ENCODE assay signal across 8 cellular contexts in genomic region chr16:58392215-58393137, GRCh38. TPM values are rescaled to one million over a fixed set of nuclear protein-coding genes. Genes with fewer than 3 reads are reported as not detected.
DNase-seq lines count a peak whose midpoint lies in the region; ATAC-seq and TF ChIP-seq lines count a peak whose summit lies in the region.

Gene GINS3 (plus strand): TSS chr16:58392471. CDS start chr16:58392602, 131 bp downstream.

- peak; percentile 75 for ATAC-seq in GM18870 (IDR thresholded peaks at IDR 0.05; ENCODE audit: unreplicated experiment)
- peak; percentile 95 for ATAC-seq in HG03135 (IDR thresholded peaks at IDR 0.05; ENCODE audit: unreplicated experiment)

- peak within 1 kb of the TSS; percentile 45 to 89 (median 87) for H3K27ac ChIP-seq in spleen

- peak within 1 kb of the TSS; percentile 80 to 94 (median 91) for H3K27ac Mint-ChIP-seq in immature natural killer cell

- H3K36me3 Mint-ChIP-seq in immature natural killer cell: no peaks in the 10 kb centered on the region

- H3K4me1 Mint-ChIP-seq in immature natural killer cell: peaks cover 14 to 29% of the 10 kb centered on the region in 2 donors

- no peak for TF ChIP-seq CTCF in WI38 (IDR thresholded peaks at IDR 0.05; ENCODE audit: low read depth, low read length)
- no peak for TF ChIP-seq CTCF in cardiac fibroblast (IDR thresholded peaks at IDR 0.05; ENCODE audit: low read depth, low read length)
- TF ChIP-seq CTCF in spleen (IDR thresholded peaks at IDR 0.05 in 8 of 11, conservative IDR thresholded peaks at IDR 0.05 in 3 of 11): no peak

- H3K4me3 ChIP-seq in WI38 (ENCODE audit: low read depth, low read length) (peak within 1 kb of the TSS; percentile 69), cardiac fibroblast (replicated peaks in 1 of 2; ENCODE audit: low read depth in 2 of 2, low read length in 2 of 2) (peak within 1 kb of the TSS; percentile 86 to 98), spleen (peak within 1 kb of the TSS; percentile 86 to 100 (median 99))

- no peaks in the 10 kb centered on the region for H3K27me3 ChIP-seq in spleen (replicated peaks in 1 of 7)

- peaks cover 0 to 3% (median 0%) of the 10 kb centered on the region in 6 donors for H3K9me3 Mint-ChIP-seq in immature natural killer cell

- no peak for TF ChIP-seq POLR2A in spleen (IDR thresholded peaks at IDR 0.05)

- H3K36me3 ChIP-seq in spleen: no peaks in the 10 kb centered on the region

- WGBS in spleen, 5 donors: 0 to 1% (median 1%) methylated on average over 40 to 67 of the region's 67 CpGs

- peaks cover 0 to 4% (median 2%) of the 10 kb centered on the region in 3 donors for H3K27me3 Mint-ChIP-seq in immature natural killer cell (ENCODE audit: low read depth in 3 of 3)

- intact Hi-C loops in spleen (cut with DNase I; ENCODE audit: low total_unique reads): no loop called here

- H3K4me1 ChIP-seq in spleen: peaks cover 6 to 27% (median 10%) of the 10 kb centered on the region in 6 donors

- no peaks in the 10 kb centered on the region for H3K9me3 ChIP-seq in spleen

- DNase-seq in ACHN: peak; percentile 91
- DNase-seq in NCI-H2196 treated with DMSO at 0.1 percent for 48 hours (lab: John Stamatoyannopoulos, UW; ENCODE audit: unreplicated experiment): peak; percentile 57
- DNase-seq in cardiac fibroblast (ENCODE audit: low read depth in 2 of 2): peak; percentile 93 to 94
- peak; percentile 72 to 76 (median 73) for DNase-seq in immature natural killer cell
- peak; percentile 96 for DNase-seq in spleen

- in situ Hi-C loops in ACHN (cut with HindIII; ENCODE audit: low pct_ligation_motif_present, low pct_unique_long_range_greater_than_20kb, low sequenced_read_pairs): no loop called here

- peak within 1 kb of the TSS; percentile 98 to 100 (median 99) for H3K4me3 Mint-ChIP-seq in immature natural killer cell

RNA-seq across cellular contexts. Expression of gene GINS3, which starts in this region (rescaled TPM):
- 1 to 10 TPM in 2 of 3 donors, not detected in 1; 2.5 to 4.2 TPM for polyA plus RNA-seq in immature natural killer cell
- 1 to 10 TPM; 5.3 to 9.4 (median 7.2) TPM for total RNA-seq in spleen
- 1 to 10 TPM; 3.3 to 6.7 (median 5.9) TPM for polyA plus RNA-seq in spleen

Comparison
In these comparisons a context has a peak if more than half of its experiments do, and no peak if none do; other contexts are left out.
1. Peak in every context shown above with its lines: DNase-seq, ATAC-seq, H3K4me3 ChIP-seq and H3K27ac ChIP-seq.